ENCODE assay signal across 1 cellular context in the genomic region with DNA sequence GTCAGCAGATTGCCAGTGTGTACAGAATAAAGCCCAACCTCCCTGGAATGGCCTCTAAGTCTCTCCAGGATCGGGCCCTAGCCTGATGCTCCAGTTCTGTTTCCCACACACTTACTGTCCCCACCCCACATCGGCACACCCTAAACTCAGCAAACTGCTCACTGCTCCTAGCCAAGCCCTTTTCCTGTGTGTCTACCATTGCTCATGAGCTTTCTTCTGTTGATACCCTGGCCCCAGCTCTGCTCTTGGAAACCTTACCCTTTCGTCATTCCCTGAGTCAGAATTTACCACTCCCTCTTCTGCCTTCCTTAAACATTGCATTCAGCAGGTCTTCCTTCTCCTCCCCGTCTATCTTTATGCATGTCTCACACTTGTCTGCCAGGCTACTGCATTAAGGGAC.
TF ChIP-seq lines count a peak whose summit lies in the region.

No MANE protein-coding gene starts in this region.

TF ChIP-seq in H1, 55 proteins besides CTCF, POLR2A, EP300 and RAD21 (continued from another document):
- TF ChIP-seq CHD7 (IDR thresholded peaks at IDR 0.05; ENCODE audit: insufficient replicate concordance, low read length) = no peak
- no peak for TF ChIP-seq EGR1 (IDR thresholded peaks at IDR 0.05; ENCODE audit: borderline replicate concordance, low read depth, low read length)
- no peak for TF ChIP-seq BACH1 (IDR thresholded peaks at IDR 0.05; ENCODE audit: low read length)
- TF ChIP-seq JUN (IDR thresholded peaks at IDR 0.05; ENCODE audit: low read depth, low read length) = no peak
- no peak for TF ChIP-seq GTF2F1 (IDR thresholded peaks at IDR 0.05; ENCODE audit: borderline replicate concordance, low read depth, low read length)
